ENCODE assay signal across 27 cellular contexts in the genomic region with DNA sequence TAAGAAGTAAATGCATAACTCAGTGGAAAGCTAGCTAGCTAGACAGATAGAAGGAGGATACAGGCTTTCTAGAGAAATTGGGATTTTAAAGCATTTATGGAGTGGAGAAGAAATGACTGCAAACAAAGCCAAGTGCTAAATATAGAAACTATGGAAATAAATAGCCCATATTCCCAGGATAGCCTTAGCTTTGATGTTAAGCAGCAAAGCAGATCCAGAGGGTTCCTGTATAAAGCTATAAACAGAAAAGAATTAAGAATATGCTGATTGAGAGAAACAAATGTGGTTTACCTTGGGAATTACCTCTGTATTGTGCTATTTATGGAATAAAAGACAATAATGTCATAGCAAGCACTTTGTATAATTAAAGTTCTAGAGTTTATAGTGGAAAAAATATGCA.
"Had no signal": no experiment of that assay in that cellular context is flagged by ENCODE, and none has a peak within 500 bp of the region (broad histone marks: within the 10 kb centered on the region; RNA-seq: fewer than 3 reads in every experiment).

No MANE protein-coding gene starts in this region.

- H3K27me3 ChIP-seq: colonic mucosa, esophagus muscularis mucosa, heart right ventricle, neutrophil, pancreas, tibial artery, upper lobe of left lung had no signal

- H3K4me1 ChIP-seq: colonic mucosa, lower lobe of right lung had no signal

- H3K4me3 ChIP-seq: colonic mucosa, esophagus muscularis mucosa, heart right ventricle, lower lobe of right lung, pancreas, smooth muscle cell, tibial artery, upper lobe of left lung had no signal

- H3K36me3 ChIP-seq: colonic mucosa, esophagus muscularis mucosa, heart right ventricle, lower lobe of right lung, neutrophil, pancreas, tibial artery, upper lobe of left lung had no signal

- H3K4me2 ChIP-seq: smooth muscle cell had no signal

- H3K4me3 Mint-ChIP-seq: dendritic cell treated with granulocyte-macrophage colony-stimulating factor and Interleukin-4, amounts not matched to agents 40 ng/mL and 50 ng/mL, for 4 days; endodermal cell; natural killer cell; neural crest cell; stimulated activated naive CD8-positive, alpha-beta T cell treated with anti-CD3 and anti-CD28 coated beads, Interleukin-15, amount 100 ng/mL, for 72 hours had no signal

- H3K27ac ChIP-seq: colonic mucosa, lower lobe of right lung, neutrophil, tibial artery, upper lobe of left lung had no signal

- H3K4me1 Mint-ChIP-seq: stimulated activated naive CD8-positive, alpha-beta T cell treated with anti-CD3 and anti-CD28 coated beads, Interleukin-15, amount 100 ng/mL, for 72 hours had no signal

- H3K9me3 ChIP-seq: colonic mucosa, esophagus muscularis mucosa, lower lobe of right lung, neutrophil, pancreas, tibial artery, upper lobe of left lung had no signal

- DNase-seq: colonic mucosa; effector CD8-positive, alpha-beta T cell; endodermal cell; foreskin melanocyte; glutamatergic neuron; heart right ventricle; hippocampal formation; islet precursor cell; kidney glomerular epithelial cell; left colon; left ventricle myocardium superior; lower lobe of right lung; natural killer cell; pancreas; stimulated activated CD4-positive, alpha-beta T cell treated with anti-CD3 and anti-CD28 coated beads, Interleukin-12 subunit alpha, Interleukin-12 subunit beta, amount 100 ng/mL, for 4 hours; stimulated activated CD4-positive, alpha-beta T cell treated with anti-CD3 and anti-CD28 coated beads, Interleukin-1b, Interleukin-23, amount 100 ng/mL, for 48 hours; stimulated activated CD4-positive, alpha-beta T cell treated with anti-CD3 and anti-CD28 coated beads, Interleukin-4, amount 100 ng/mL, for 1 hour; stimulated activated CD8-positive, alpha-beta memory T cell treated with anti-CD3 and anti-CD28 coated beads, Interleukin-4, amount 100 ng/mL, for 48 hours; stimulated activated naive CD4-positive, alpha-beta T cell; stimulated activated naive CD8-positive, alpha-beta T cell treated with anti-CD3 and anti-CD28 coated beads, Interleukin-15, amount 100 ng/mL, for 72 hours; tibial artery; upper lobe of left lung had no signal

- H3K27ac Mint-ChIP-seq: dendritic cell treated with granulocyte-macrophage colony-stimulating factor and Interleukin-4, amounts not matched to agents 40 ng/mL and 50 ng/mL, for 4 days; endodermal cell; stimulated activated naive CD8-positive, alpha-beta T cell treated with anti-CD3 and anti-CD28 coated beads, Interleukin-15, amount 100 ng/mL, for 72 hours had no signal

- H3K27me3 Mint-ChIP-seq: dendritic cell treated with granulocyte-macrophage colony-stimulating factor and Interleukin-4, amounts not matched to agents 40 ng/mL and 50 ng/mL, for 4 days; stimulated activated naive CD8-positive, alpha-beta T cell treated with anti-CD3 and anti-CD28 coated beads, Interleukin-15, amount 100 ng/mL, for 72 hours had no signal

- H3K36me3 Mint-ChIP-seq: natural killer cell had no signal

- H3K9me3 Mint-ChIP-seq: dendritic cell treated with granulocyte-macrophage colony-stimulating factor and Interleukin-4, amounts not matched to agents 40 ng/mL and 50 ng/mL, for 4 days; endodermal cell; natural killer cell; neural crest cell; stimulated activated naive CD8-positive, alpha-beta T cell treated with anti-CD3 and anti-CD28 coated beads, Interleukin-15, amount 100 ng/mL, for 72 hours had no signal
